8 cellular contexts compared by ENCODE assay signal in the genomic region with DNA sequence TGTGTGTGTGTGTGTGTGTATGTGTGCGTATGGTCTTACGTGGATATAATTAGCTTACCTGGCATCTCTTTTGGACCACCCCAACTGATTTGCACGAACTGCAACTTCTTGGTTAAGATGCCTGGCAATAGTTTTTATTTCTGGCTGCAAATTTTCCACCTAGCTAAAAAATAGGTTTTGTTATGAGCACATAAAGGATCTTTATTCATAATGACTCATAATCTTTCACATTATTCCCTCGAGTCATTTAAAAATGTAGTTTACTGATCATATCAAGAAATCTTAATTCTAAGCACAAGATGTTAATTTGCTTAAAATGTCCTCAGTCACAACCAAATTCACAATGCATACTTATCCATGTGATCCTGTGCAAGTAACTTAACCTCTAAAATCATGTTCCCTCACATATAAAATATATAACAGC. TPM values are rescaled to one million over a fixed set of nuclear protein-coding genes. Genes with fewer than 3 reads are reported as not detected.
DNase-seq lines count a peak whose midpoint lies in the region; ATAC-seq, FAIRE-seq and TF ChIP-seq lines count a peak whose summit lies in the region.

No MANE protein-coding gene starts in this region.

- intact Hi-C loops in transverse colon (cut with DNase I; ENCODE audit: low total_unique reads): no loop called here

- H3K27ac Mint-ChIP-seq in memory B cell: peak overlapping the region; percentile 100

- H3K4me1 Mint-ChIP-seq in memory B cell: peaks cover 22% of the 10 kb centered on the region

- H3K4me1 ChIP-seq in HUES6 (ENCODE audit: control insufficient read depth, insufficient read depth, low read length): peaks cover 6% of the 10 kb centered on the region; the same call in 1 of the 2 replicates
- peaks cover 0 to 32% (median 3%) of the 10 kb centered on the region in 4 donors for H3K4me1 ChIP-seq in transverse colon

- POLR2A ChIA-PET in AG04449 (lab: Yijun Ruan, JAX): interaction anchor here (0.7 kb wide), 1 partner anchor 160 kb away, joined by 3 read pairs; no protein-coding TSS in a partner anchor

- peak overlapping the region; percentile 93 for H3K9ac ChIP-seq in HUES6 (ENCODE audit: low read length)

- no peak overlapping the region for H3K27ac ChIP-seq in HUES6 (ENCODE audit: low read depth, low read length)
- H3K27ac ChIP-seq in transverse colon: peak overlapping the region; percentile 92 to 99 (median 97)

- H3K9me3 ChIP-seq in HUES6 (ENCODE audit: control insufficient read depth, insufficient read depth, low read depth, low read length) (no peaks in the 10 kb centered on the region), transverse colon (no peaks in the 10 kb centered on the region)

- in situ Hi-C loops in astrocyte of the spinal cord (cut with HindIII; ENCODE audit: low sequenced_read_pairs) (no loop called here), transverse colon (cut with MboI; ENCODE audit: low pct_ligation_motif_present in 1 of 4, low pct_unique_long_range_greater_than_20kb in 1 of 4, low sequenced_read_pairs in 3 of 4) (loop anchor here in 2 of 4 donors (25.0 kb wide), 1 partner anchor 194 kb away; a partner anchor contains a TSS)

- no peak for TF ChIP-seq POLR2A in transverse colon (IDR thresholded peaks at IDR 0.05)

- H3K36me3 ChIP-seq in HUES6 (ENCODE audit: control insufficient read depth, insufficient read depth, low read length): peaks cover 31% of the 10 kb centered on the region
- H3K36me3 ChIP-seq in transverse colon: peaks cover 0 to 8% (median 0%) of the 10 kb centered on the region in 4 donors

- no peaks in the 10 kb centered on the region for H3K27me3 Mint-ChIP-seq in memory B cell

- H3K36me3 Mint-ChIP-seq in memory B cell: peaks cover 13% of the 10 kb centered on the region

- H3K4me3 Mint-ChIP-seq in memory B cell: peak overlapping the region; percentile 81

- H3K27me3 ChIP-seq in HUES6 (ENCODE audit: control insufficient read depth, insufficient read depth, low read length) (no peaks in the 10 kb centered on the region), transverse colon (no peaks in the 10 kb centered on the region)

- no peaks in the 10 kb centered on the region for H3K9me3 Mint-ChIP-seq in memory B cell

- H3K4me3 ChIP-seq in AG04449 (ENCODE audit: low read depth, low read length) (peak overlapping the region; percentile 76), HUES6 (ENCODE audit: low read depth, low read length) (peak overlapping the region; percentile 93), astrocyte of the spinal cord (ENCODE audit: low read depth, low read length) (peak overlapping the region; percentile 80), transverse colon (peak overlapping the region; percentile 55 to 88 (median 74))

- TF ChIP-seq EP300 in transverse colon (IDR thresholded peaks at IDR 0.05; ENCODE audit: low read depth): no peak

- FAIRE-seq in D721Med (lab: Jason Lieb, UNC): no peak

- ATAC-seq in memory B cell (ENCODE audit: low read depth) (no peak), GM21526 (IDR thresholded peaks at IDR 0.05; ENCODE audit: low FRiP score, unreplicated experiment) (no peak)

- CTCF ChIA-PET in AG04449 (lab: Yijun Ruan, JAX): interaction anchor here (1.5 kb wide), 1 partner anchor 189 kb away, joined by 5 read pairs; no protein-coding TSS in a partner anchor

- DNase-seq in AG04449 (ENCODE audit: low read depth, low spot score) (no peak), astrocyte of the spinal cord (ENCODE audit: low read depth, low spot score) (peak; percentile 24), memory B cell (ENCODE audit: low spot score in 2 of 2) (no peak), transverse colon (no peak), D721Med (ENCODE audit: insufficient read length, low spot score) (no peak), HCEC 1CT (no peak)

- WGBS in transverse colon (ENCODE audit: low coverage in 1 of 2), 2 donors: 33 to 40% methylated on average over 4 of the region's 4 CpGs

- TF ChIP-seq CTCF in AG04449 (IDR thresholded peaks at IDR 0.05; ENCODE audit: insufficient read depth, low read length, missing control alignments) (no peak), astrocyte of the spinal cord (IDR thresholded peaks at IDR 0.05; ENCODE audit: low read depth, low read length) (no peak), transverse colon (IDR thresholded peaks at IDR 0.05) (no peak), D721Med (IDR thresholded peaks at IDR 0.05; ENCODE audit: insufficient read depth, missing control alignments) (no peak)

RNA-seq across cellular contexts. Expression of a gene that starts 1.5 kb away (rescaled TPM):
- total RNA-seq in transverse colon: 10 to 100 TPM; 10.9 to 20.1 (median 18.4) TPM
